8 cellular contexts compared by ENCODE assay signal in the genomic region with DNA sequence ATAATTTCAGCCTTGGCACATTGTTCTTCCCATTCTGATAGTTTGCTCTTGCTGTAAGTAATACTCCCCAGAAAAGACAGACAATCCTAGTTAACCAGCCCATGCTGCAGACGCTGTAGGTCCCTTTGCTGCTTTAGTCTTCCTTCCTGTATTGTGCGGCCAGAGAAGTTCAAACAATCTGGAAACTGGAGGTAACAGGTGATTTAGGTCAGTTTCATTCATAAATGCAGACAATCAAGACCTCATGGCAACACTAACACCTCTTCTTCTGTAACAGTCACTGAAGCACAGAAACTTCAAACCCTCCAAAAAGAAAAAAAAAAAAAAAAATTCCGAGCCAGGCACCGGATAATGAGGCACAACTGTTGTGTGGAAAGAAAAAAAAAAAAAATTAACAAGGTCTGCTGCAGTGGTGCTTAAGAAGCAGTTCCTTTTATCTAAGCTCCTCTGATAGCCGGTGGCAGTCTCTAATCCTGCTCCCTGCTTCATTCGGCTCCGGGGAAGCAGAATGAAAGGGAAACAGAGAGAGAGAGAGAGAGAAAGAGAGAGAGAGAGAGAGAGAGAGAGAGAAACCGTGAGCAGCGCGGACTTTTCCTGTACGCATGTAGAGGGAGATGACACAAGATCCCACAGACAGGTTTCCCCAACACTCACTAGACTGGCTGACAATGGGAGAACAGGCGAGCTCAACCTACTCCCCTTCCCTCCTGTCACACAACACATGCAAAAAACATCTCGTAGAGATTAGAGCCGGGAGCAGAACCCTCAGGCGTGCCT. TPM values are rescaled to one million over a fixed set of nuclear protein-coding genes. Genes with fewer than 3 reads are reported as not detected.
DNase-seq lines count a peak whose midpoint lies in the region; ATAC-seq and TF ChIP-seq lines count a peak whose summit lies in the region.

A gene (minus strand): TSS at position 306 of the 777 bp plus-strand sequence. CDS start 203 bp downstream, at position 103.

- peak within 1 kb of the TSS; percentile 93 for H3K4me3 Mint-ChIP-seq in activated naive CD8-positive, alpha-beta T cell treated with anti-CD3 and anti-CD28 coated beads for 36 hours

- peaks cover 32% of the 10 kb centered on the region for H3K4me1 Mint-ChIP-seq in activated naive CD8-positive, alpha-beta T cell treated with anti-CD3 and anti-CD28 coated beads for 36 hours

- H3K36me3 Mint-ChIP-seq in activated naive CD8-positive, alpha-beta T cell treated with anti-CD3 and anti-CD28 coated beads for 36 hours, result no peaks in the 10 kb centered on the region

- H3K4me3 ChIP-seq in AG04449 (ENCODE audit: low read depth, low read length), result peak within 1 kb of the TSS; percentile 62

- in situ Hi-C loops in GM13976 (cut with MboI; ENCODE audit: low sequenced_read_pairs, unreplicated experiment), result no loop called here

- TF ChIP-seq CTCF in AG04449 (IDR thresholded peaks at IDR 0.05; ENCODE audit: insufficient read depth, low read length, missing control alignments) (no peak), GM13976 (IDR thresholded peaks at IDR 0.05; ENCODE audit: borderline replicate concordance, control extremely low read depth, extremely low read depth, insufficient read depth, missing control alignments) (no peak)

- POLR2A ChIA-PET in AG04449 (lab: Yijun Ruan, JAX), result interaction anchor here (0.6 to 0.7 kb wide), 2 partner anchors 11 to 1267 kb away, joined by 3 read pairs; no protein-coding TSS in a partner anchor

- ATAC-seq in GM18868 (IDR thresholded peaks at IDR 0.05; ENCODE audit: unreplicated experiment), result peak; percentile 47
- no peak for ATAC-seq in GM19324 (IDR thresholded peaks at IDR 0.05; ENCODE audit: low FRiP score, unreplicated experiment)

- CTCF ChIA-PET in AG04449 (lab: Yijun Ruan, JAX), result interaction anchor here (0.8 to 2.4 kb wide), 6 partner anchors 9 to 828 kb away, joined by 3 to 11 read pairs (median 5); no protein-coding TSS in a partner anchor

- H3K27me3 Mint-ChIP-seq in activated naive CD8-positive, alpha-beta T cell treated with anti-CD3 and anti-CD28 coated beads for 36 hours, result peaks cover 14% of the 10 kb centered on the region

- H3K9me3 Mint-ChIP-seq in activated naive CD8-positive, alpha-beta T cell treated with anti-CD3 and anti-CD28 coated beads for 36 hours, result no peaks in the 10 kb centered on the region

- peak within 1 kb of the TSS; percentile 81 for H3K27ac Mint-ChIP-seq in activated naive CD8-positive, alpha-beta T cell treated with anti-CD3 and anti-CD28 coated beads for 36 hours

- intact Hi-C loops in head of caudate nucleus (cut with DNase I), result no loop called here

- DNase-seq in AG04449 (ENCODE audit: low read depth, low spot score), result no peak
- peak; percentile 86 for DNase-seq in NCI-H69 (lab: John Stamatoyannopoulos, UW)
- peak; percentile 14 for DNase-seq in activated naive CD8-positive, alpha-beta T cell treated with anti-CD3 and anti-CD28 coated beads for 36 hours
- peak in 39 of 42 donors; percentile 9 to 74 (median 38) for DNase-seq in head of caudate nucleus
- DNase-seq in occipital lobe (lab: John Stamatoyannopoulos, UW), result peak; percentile 15
- no peak for DNase-seq in GM13976 (ENCODE audit: low spot score)

RNA-seq across cellular contexts. Expression of the gene that starts here (rescaled TPM):
- 1 to 10 TPM; 1.9 to 2.2 TPM for total RNA-seq in activated naive CD8-positive, alpha-beta T cell treated with anti-CD3 and anti-CD28 coated beads for 36 hours
- total RNA-seq in occipital lobe, result 46.8 TPM

Comparison
In these comparisons a context has a peak if more than half of its experiments do, and no peak if none do; other contexts are left out.
1. RNA of the gene that starts here (total RNA-seq): 46.8 TPM in occipital lobe (single experiment); 1.9 to 2.2 TPM in activated naive CD8-positive, alpha-beta T cell treated with anti-CD3 and anti-CD28 coated beads for 36 hours; every median in the first group is over 10 times any median in the second.
2. DNase-seq: peak in NCI-H69 (single experiment), activated naive CD8-positive, alpha-beta T cell treated with anti-CD3 and anti-CD28 coated beads for 36 hours (single experiment), head of caudate nucleus (39 of 42) and occipital lobe (single experiment); none in AG04449 (single experiment) and GM13976 (single experiment).